In the genomic region with DNA sequence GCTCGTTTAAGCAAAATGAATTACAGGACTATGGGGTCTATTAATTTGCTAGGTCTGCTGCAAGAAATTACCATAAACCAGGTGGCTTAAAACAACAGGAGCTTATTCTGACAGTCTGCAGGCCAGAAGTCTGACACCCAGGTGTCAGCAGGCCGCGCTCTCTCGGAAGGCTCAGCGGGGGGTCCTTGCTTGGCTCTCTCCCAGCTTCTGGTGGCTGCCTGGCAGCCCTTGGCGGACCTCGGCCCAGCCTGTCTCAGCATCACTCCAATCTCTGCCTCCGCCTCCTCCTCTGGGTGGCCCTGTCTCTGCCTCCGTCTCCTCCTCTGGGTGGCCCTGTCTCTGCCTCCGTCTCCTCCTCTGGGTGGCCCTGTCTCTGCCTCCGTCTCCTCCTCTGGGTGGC, we compare ENCODE assay signal across 13 cellular contexts.
"Had no signal": no experiment of that assay in that cellular context is flagged by ENCODE, and none has a peak within 500 bp of the region (broad histone marks: within the 10 kb centered on the region; RNA-seq: fewer than 3 reads in every experiment).

No MANE protein-coding gene starts in this region.

- H3K4me3 ChIP-seq: esophagus squamous epithelium, spleen, thyroid gland had no signal

- H3K27me3 ChIP-seq: esophagus squamous epithelium, spleen, thyroid gland had no signal

- H3K9me3 ChIP-seq: esophagus squamous epithelium, thyroid gland had no signal

- DNase-seq: activated CD4-positive, alpha-beta memory T cell treated with anti-CD3 and anti-CD28 coated beads, Interleukin-2, amount 10 ng/mL, durations not matched to agents 7 days and 5 days; activated CD4-positive, alpha-beta T cell treated with anti-CD3 and anti-CD28 coated beads for 4 hours; activated CD8-positive, alpha-beta memory T cell treated with anti-CD3 and anti-CD28 coated beads, Interleukin-2, amount 10 ng/mL, durations not matched to agents 7 days and 5 days; activated naive CD8-positive, alpha-beta T cell treated with anti-CD3 and anti-CD28 coated beads for 36 hours; amniotic stem cell; effector CD8-positive, alpha-beta T cell; esophagus squamous epithelium; naive thymus-derived CD8-positive, alpha-beta T cell; spleen; stimulated activated naive CD4-positive, alpha-beta T cell; thyroid gland had no signal

- H3K36me3 ChIP-seq: esophagus squamous epithelium, spleen, thyroid gland had no signal

- H3K27me3 Mint-ChIP-seq: activated CD4-positive, alpha-beta memory T cell treated with anti-CD3 and anti-CD28 coated beads, Interleukin-2, amount 10 ng/mL, durations not matched to agents 7 days and 5 days; activated CD8-positive, alpha-beta memory T cell treated with anti-CD3 and anti-CD28 coated beads, Interleukin-2, amount 10 ng/mL, durations not matched to agents 7 days and 5 days; activated naive CD8-positive, alpha-beta T cell treated with anti-CD3 and anti-CD28 coated beads for 36 hours; dendritic cell treated with granulocyte-macrophage colony-stimulating factor and Interleukin-4, amounts not matched to agents 40 ng/mL and 50 ng/mL, for 4 days; naive thymus-derived CD8-positive, alpha-beta T cell had no signal

- H3K4me3 Mint-ChIP-seq: activated CD4-positive, alpha-beta memory T cell treated with anti-CD3 and anti-CD28 coated beads, Interleukin-2, amount 10 ng/mL, durations not matched to agents 7 days and 5 days; activated CD8-positive, alpha-beta memory T cell treated with anti-CD3 and anti-CD28 coated beads, Interleukin-2, amount 10 ng/mL, durations not matched to agents 7 days and 5 days; activated naive CD8-positive, alpha-beta T cell treated with anti-CD3 and anti-CD28 coated beads for 36 hours; dendritic cell treated with granulocyte-macrophage colony-stimulating factor and Interleukin-4, amounts not matched to agents 40 ng/mL and 50 ng/mL, for 4 days; naive thymus-derived CD8-positive, alpha-beta T cell; T-helper 2 cell treated with Interferon-gamma antibody and Interleukin-4, amounts not matched to agents 5 μg/mL and 100 μg/mL, for 36 hours had no signal

- H3K4me1 ChIP-seq: esophagus squamous epithelium, spleen, thyroid gland had no signal

- H3K4me1 Mint-ChIP-seq: activated CD4-positive, alpha-beta memory T cell treated with anti-CD3 and anti-CD28 coated beads, Interleukin-2, amount 10 ng/mL, durations not matched to agents 7 days and 5 days; activated CD8-positive, alpha-beta memory T cell treated with anti-CD3 and anti-CD28 coated beads, Interleukin-2, amount 10 ng/mL, durations not matched to agents 7 days and 5 days; activated naive CD8-positive, alpha-beta T cell treated with anti-CD3 and anti-CD28 coated beads for 36 hours; naive thymus-derived CD8-positive, alpha-beta T cell had no signal

- H3K36me3 Mint-ChIP-seq: activated CD8-positive, alpha-beta memory T cell treated with anti-CD3 and anti-CD28 coated beads, Interleukin-2, amount 10 ng/mL, durations not matched to agents 7 days and 5 days; activated naive CD8-positive, alpha-beta T cell treated with anti-CD3 and anti-CD28 coated beads for 36 hours; naive thymus-derived CD8-positive, alpha-beta T cell had no signal

- H3K27ac ChIP-seq: esophagus squamous epithelium, spleen, thyroid gland had no signal

- H3K27ac Mint-ChIP-seq: activated CD4-positive, alpha-beta memory T cell treated with anti-CD3 and anti-CD28 coated beads, Interleukin-2, amount 10 ng/mL, durations not matched to agents 7 days and 5 days; activated CD8-positive, alpha-beta memory T cell treated with anti-CD3 and anti-CD28 coated beads, Interleukin-2, amount 10 ng/mL, durations not matched to agents 7 days and 5 days; activated naive CD8-positive, alpha-beta T cell treated with anti-CD3 and anti-CD28 coated beads for 36 hours; dendritic cell treated with granulocyte-macrophage colony-stimulating factor and Interleukin-4, amounts not matched to agents 40 ng/mL and 50 ng/mL, for 4 days; naive thymus-derived CD8-positive, alpha-beta T cell; T-helper 2 cell treated with Interferon-gamma antibody and Interleukin-4, amounts not matched to agents 5 μg/mL and 100 μg/mL, for 36 hours had no signal
